14 cellular contexts compared by ENCODE assay signal in the genomic region with DNA sequence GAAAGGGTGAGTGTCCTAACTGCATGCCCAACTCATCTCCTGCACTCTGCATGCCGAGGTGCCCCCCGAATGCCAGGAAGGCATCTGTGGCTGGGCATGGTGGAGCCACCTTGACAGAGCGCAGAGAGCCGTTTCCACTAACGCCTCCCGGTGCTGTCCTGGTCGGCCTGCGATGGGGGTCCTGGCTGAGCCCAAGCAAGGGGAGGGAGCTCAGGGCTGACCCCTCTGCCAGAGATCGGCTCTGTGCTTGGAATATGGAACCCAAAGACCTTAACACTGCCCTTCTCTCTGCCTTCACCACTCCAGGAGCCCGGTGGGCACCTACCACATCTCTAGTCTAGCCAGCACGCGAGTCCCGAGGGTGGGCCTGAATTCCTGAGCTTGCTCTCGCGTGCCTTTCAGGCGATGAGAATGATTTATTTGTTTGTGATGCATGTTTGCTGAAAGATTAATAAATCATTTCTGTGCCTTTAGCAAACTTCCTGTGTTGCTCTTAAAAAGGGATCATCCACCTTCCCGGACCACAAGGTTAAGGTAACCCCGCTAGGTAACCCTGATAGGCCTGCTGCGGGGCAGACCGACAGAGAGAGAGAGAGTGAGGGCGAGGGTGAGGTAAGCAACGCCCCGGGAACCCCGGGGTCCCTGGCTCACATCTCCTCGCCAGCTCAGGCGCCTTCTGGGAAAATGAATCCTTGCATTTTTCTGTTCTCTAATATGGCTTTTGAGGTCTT. TPM values are rescaled to one million over a fixed set of nuclear protein-coding genes. Genes with fewer than 3 reads are reported as not detected.
"Had no signal": no experiment of that assay in that cellular context is flagged by ENCODE, and none has a peak within 500 bp of the region (broad histone marks: within the 10 kb centered on the region; RNA-seq: fewer than 3 reads in every experiment).

No MANE protein-coding gene starts in this region.

- H3K9me3 ChIP-seq: esophagus squamous epithelium, tibial nerve had no signal

- H3K27ac ChIP-seq: esophagus squamous epithelium, tibial nerve had no signal

- H3K4me3 ChIP-seq: esophagus squamous epithelium, tibial nerve had no signal

- H3K27ac Mint-ChIP-seq: activated CD4-positive, alpha-beta memory T cell treated with anti-CD3 and anti-CD28 coated beads, Interleukin-2, amount 10 ng/mL, durations not matched to agents 7 days and 5 days; natural killer cell had no signal

- H3K9me3 Mint-ChIP-seq: activated CD4-positive, alpha-beta memory T cell treated with anti-CD3 and anti-CD28 coated beads, Interleukin-2, amount 10 ng/mL, durations not matched to agents 7 days and 5 days; natural killer cell had no signal

- H3K4me3 Mint-ChIP-seq: activated CD4-positive, alpha-beta memory T cell treated with anti-CD3 and anti-CD28 coated beads, Interleukin-2, amount 10 ng/mL, durations not matched to agents 7 days and 5 days; natural killer cell had no signal

- H3K27me3 Mint-ChIP-seq: activated CD4-positive, alpha-beta memory T cell treated with anti-CD3 and anti-CD28 coated beads, Interleukin-2, amount 10 ng/mL, durations not matched to agents 7 days and 5 days had no signal

- H3K36me3 Mint-ChIP-seq: natural killer cell had no signal

- DNase-seq: activated CD4-positive, alpha-beta memory T cell treated with anti-CD3 and anti-CD28 coated beads, Interleukin-2, amount 10 ng/mL, durations not matched to agents 7 days and 5 days; activated CD4-positive, alpha-beta T cell treated with anti-CD3 and anti-CD28 coated beads for 1 hour; activated naive CD4-positive, alpha-beta T cell; activated T-cell treated with anti-CD3 and anti-CD28 coated beads, Interleukin-2, amount 50 U/mL, for 48 hours; esophagus squamous epithelium; foreskin fibroblast; left colon; mammary epithelial cell; natural killer cell; stimulated activated CD4-positive, alpha-beta T cell treated with anti-CD3 and anti-CD28 coated beads, Interleukin-15, amount 100 ng/mL, for 24 hours; stimulated activated CD4-positive, alpha-beta T cell treated with anti-CD3 and anti-CD28 coated beads, Interleukin-4, amount 100 ng/mL, for 4 hours had no signal

- ATAC-seq: natural killer cell had no signal

- H3K4me1 Mint-ChIP-seq: natural killer cell had no signal

- H3K27me3 ChIP-seq: esophagus squamous epithelium, tibial nerve had no signal

RNA-seq across cellular contexts. Expression of a gene that starts 55.8 kb away (rescaled TPM):
- total RNA-seq: activated CD4-positive, alpha-beta memory T cell treated with anti-CD3 and anti-CD28 coated beads, Interleukin-2, amount 10 ng/mL, durations not matched to agents 7 days and 5 days; osteocyte; T-helper 2 cell treated with Interferon-gamma antibody and Interleukin-4, amounts not matched to agents 100 ng/mL and 5 ng/mL, for 36 hours had no signal
